Comparison of ENCODE assay signal across 8 cellular contexts in genomic region chr10:72692057-72692891, GRCh38. TPM values are rescaled to one million over a fixed set of nuclear protein-coding genes. Genes with fewer than 3 reads are reported as not detected.
DNase-seq lines count a peak whose midpoint lies in the region; ATAC-seq and TF ChIP-seq lines count a peak whose summit lies in the region.

Gene MCU (plus strand): TSS chr10:72692143. CDS start chr10:72692152, 9 bp downstream.

- TF ChIP-seq CTCF in AG10803 (conservative IDR thresholded peaks at IDR 0.05; ENCODE audit: low read length): no peak; the same call in 1 of the 2 replicates
- no peak for TF ChIP-seq CTCF in mucosa of descending colon (IDR thresholded peaks at IDR 0.05)

- intact Hi-C loops in mucosa of descending colon (cut with DNase I, micrococcal nuclease): loop anchor here (10.0 kb wide), 1 partner anchor 143 kb away; no protein-coding TSS in a partner anchor

- H3K4me1 ChIP-seq in mucosa of descending colon (ENCODE audit: low read depth): peaks cover 25% of the 10 kb centered on the region

- H3K9me3 ChIP-seq in mucosa of descending colon: no peaks in the 10 kb centered on the region

- ATAC-seq in GM19035 (IDR thresholded peaks at IDR 0.05; ENCODE audit: unreplicated experiment) (peak; percentile 96), HG03196 (IDR thresholded peaks at IDR 0.05; ENCODE audit: unreplicated experiment) (peak; percentile 92), mucosa of descending colon (peak; percentile 91)

- DNase-seq in AG10803 (ENCODE audit: low read depth): peak; percentile 91
- peak; percentile 94 for DNase-seq in NOMO-1 (lab: John Stamatoyannopoulos, UW; ENCODE audit: unreplicated experiment in 2 of 2)
- peak; percentile 87 for DNase-seq in activated T-cell treated with anti-CD3 and anti-CD28 coated beads for 1 hour (ENCODE audit: low read depth)
- no peak for DNase-seq in epithelial cell of prostate (ENCODE audit: low read depth, low spot score)
- peak; percentile 96 to 98 (median 96) for DNase-seq in mucosa of descending colon
- peak; percentile 85 to 89 for DNase-seq in stimulated activated CD8-positive, alpha-beta memory T cell treated with anti-CD3 and anti-CD28 coated beads, Interleukin-2, amount 100 ng/mL, for 48 hours (ENCODE audit: low read depth in 2 of 2)

- H3K36me3 ChIP-seq in mucosa of descending colon (ENCODE audit: low read depth): no peaks in the 10 kb centered on the region

- H3K27ac ChIP-seq in epithelial cell of prostate: peak within 1 kb of the TSS; percentile 76

- peak within 1 kb of the TSS; percentile 86 for H3K4me3 ChIP-seq in AG10803 (ENCODE audit: low read length)
- peak within 1 kb of the TSS; percentile 74 for H3K4me3 ChIP-seq in mucosa of descending colon

RNA-seq across cellular contexts. Expression of gene MCU, which starts in this region (rescaled TPM):
- total RNA-seq in mucosa of descending colon: 10 to 100 TPM; 44.8 to 98.6 (median 89.0) TPM
